ENCODE assay signal across 22 cellular contexts in the genomic region with DNA sequence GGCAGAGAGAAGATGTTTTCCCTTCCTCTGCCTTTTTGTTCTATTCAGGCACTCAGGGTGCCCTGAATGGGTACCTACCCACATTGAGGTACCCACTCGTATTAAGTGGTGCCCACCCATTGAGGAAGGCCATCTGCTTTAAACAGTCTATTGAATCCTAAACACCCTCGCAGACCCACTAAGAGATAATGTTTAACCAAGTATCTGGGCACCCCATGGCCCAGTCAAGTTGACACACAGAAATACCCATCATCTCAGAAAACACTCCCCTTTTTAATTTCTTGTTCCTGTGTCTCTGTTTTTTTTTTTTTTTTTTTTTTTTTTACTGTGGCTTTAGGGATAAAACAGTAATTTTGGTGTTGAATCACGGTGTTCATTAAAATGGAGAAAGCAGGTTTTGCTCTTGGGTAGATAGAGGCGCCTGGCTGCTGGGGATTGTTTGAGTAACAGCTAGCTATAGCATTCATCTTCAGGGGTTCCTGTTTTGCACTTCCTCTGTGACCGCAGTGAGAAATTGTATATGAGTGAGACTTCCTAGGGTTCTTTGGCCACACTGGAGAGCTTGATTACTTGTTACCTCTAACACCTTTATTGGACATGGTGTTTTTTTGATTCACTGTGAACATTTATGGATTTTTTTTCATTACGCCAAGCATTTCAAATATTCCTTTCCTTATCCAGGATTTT.
DNase-seq lines count a peak whose midpoint lies in the region; ATAC-seq, FAIRE-seq and TF ChIP-seq lines count a peak whose summit lies in the region.
"Had no signal": no experiment of that assay in that cellular context is flagged by ENCODE, and none has a peak within 500 bp of the region (broad histone marks: within the 10 kb centered on the region; RNA-seq: fewer than 3 reads in every experiment).

No MANE protein-coding gene starts in this region.

- CTCF ChIA-PET in SK-N-SH (lab: Yijun Ruan, JAX) = no interaction called here
- CTCF ChIA-PET in activated CD4-positive, alpha-beta T cell treated with anti-CD3 and anti-CD28 coated beads, Interleukin-2, amount 10 ng/mL, durations not matched to agents 7 days and 5 days (lab: Charles Lee) = no interaction called here

- H3K4me1 ChIP-seq in SK-N-SH (ENCODE audit: control insufficient read depth in 1 of 2, insufficient read depth in 2 of 2, low read depth in 1 of 2, low read length in 1 of 2) (no peaks in the 10 kb centered on the region; a peak in 1 of 4 replicates), astrocyte (ENCODE audit: insufficient read depth, low read length) (peaks cover 5% of the 10 kb centered on the region)

- no peak for DNase-seq in SK-N-SH
- DNase-seq in KG1 (lab: John Stamatoyannopoulos, UW) = peak; percentile 18
- no peak for DNase-seq in astrocyte (ENCODE audit: low read depth)
- DNase-seq in foreskin melanocyte = no peak
- DNase-seq in activated CD4-positive, alpha-beta T cell treated with anti-CD3 and anti-CD28 coated beads, Interleukin-2, amount 10 ng/mL, durations not matched to agents 7 days and 5 days = no peak
- DNase-seq in stimulated activated CD4-positive, alpha-beta T cell treated with anti-CD3 and anti-CD28 coated beads, Interleukin-2, amount 100 ng/mL, for 24 hours = no peak
- no peak for DNase-seq in left lobe of liver (ENCODE audit: low spot score)
- DNase-seq: activated naive CD4-positive, alpha-beta T cell treated with Interleukin-2 at 50 U/mL for 16 hours; activated T-cell treated with anti-CD3 and anti-CD28 coated beads, Interleukin-2, amount 50 U/mL, for 24 hours; anterior cingulate cortex; erythroblast; foreskin keratinocyte; hippocampal formation; Karpas-422; mammary epithelial cell; NCI-H1417 treated with DMSO at 0.1 percent for 48 hours; NCI-H2171; NCI-H748 treated with DMSO at 0.1 percent for 48 hours; nucleus accumbens had no signal

- H3K4me3 Mint-ChIP-seq in astrocyte (ENCODE audit: unreplicated experiment) = no peak overlapping the region
- H3K4me3 Mint-ChIP-seq in activated CD4-positive, alpha-beta T cell treated with anti-CD3 and anti-CD28 coated beads, Interleukin-2, amount 10 ng/mL, durations not matched to agents 7 days and 5 days = no peak overlapping the region
- H3K4me3 Mint-ChIP-seq: activated T-cell treated with anti-CD3 and anti-CD28 coated beads, Interleukin-2, amount 50 U/mL, for 24 hours had no signal

- H3K9me3 ChIP-seq in SK-N-SH (no peaks in the 10 kb centered on the region), astrocyte (ENCODE audit: insufficient read depth, low read depth, low read length) (no peaks in the 10 kb centered on the region)

- no peaks in the 10 kb centered on the region for H3K36me3 ChIP-seq in SK-N-SH (replicated peaks in 1 of 2; ENCODE audit: control insufficient read depth in 1 of 2, insufficient read depth in 2 of 2, low read length in 1 of 2)
- no peaks in the 10 kb centered on the region for H3K36me3 ChIP-seq in astrocyte (ENCODE audit: insufficient read depth, low read length)

- no peak for TF ChIP-seq RAD21 in SK-N-SH (IDR thresholded peaks at IDR 0.05; ENCODE audit: low read length)

- no peak overlapping the region for H3K9ac ChIP-seq in SK-N-SH
- no peak overlapping the region for H3K9ac ChIP-seq in astrocyte (ENCODE audit: low read length)

- H3K79me2 ChIP-seq in SK-N-SH (ENCODE audit: insufficient read depth) (no peaks in the 10 kb centered on the region; the same call in 1 of the 2 replicates), astrocyte (ENCODE audit: insufficient read depth, low read length) (peaks cover 3% of the 10 kb centered on the region)

- no peaks in the 10 kb centered on the region for H3K27me3 ChIP-seq in SK-N-SH (ENCODE audit: insufficient read depth)
- H3K27me3 ChIP-seq in astrocyte (ENCODE audit: insufficient read depth, low read length) = no peaks in the 10 kb centered on the region
- H3K27me3 ChIP-seq: foreskin keratinocyte had no signal

- H3K9me3 Mint-ChIP-seq in astrocyte (ENCODE audit: unreplicated experiment) = no peaks in the 10 kb centered on the region
- H3K9me3 Mint-ChIP-seq in activated CD4-positive, alpha-beta T cell treated with anti-CD3 and anti-CD28 coated beads, Interleukin-2, amount 10 ng/mL, durations not matched to agents 7 days and 5 days = no peaks in the 10 kb centered on the region
- H3K9me3 Mint-ChIP-seq: activated T-cell treated with anti-CD3 and anti-CD28 coated beads, Interleukin-2, amount 50 U/mL, for 24 hours had no signal

- TF ChIP-seq CTCF in SK-N-SH (IDR thresholded peaks at IDR 0.05) (no peak), astrocyte (IDR thresholded peaks at IDR 0.05; ENCODE audit: insufficient read depth, low read depth, low read length) (no peak)

- FAIRE-seq in astrocyte (lab: Jason Lieb, UNC) = peak; percentile 54
- FAIRE-seq: H1, islet of Langerhans had no signal

- H3K27ac ChIP-seq in SK-N-SH (ENCODE audit: low read depth in 2 of 2, low read length in 1 of 2) (peak overlapping the region in 1 of 2 experiments; percentile 71; a peak in 2 of 4 replicates), astrocyte (ENCODE audit: low read depth, low read length) (no peak overlapping the region)
- H3K27ac ChIP-seq: foreskin keratinocyte had no signal

- H3K36me3 Mint-ChIP-seq in astrocyte (ENCODE audit: low read depth, unreplicated experiment) = no peaks in the 10 kb centered on the region
- H3K36me3 Mint-ChIP-seq in activated CD4-positive, alpha-beta T cell treated with anti-CD3 and anti-CD28 coated beads, Interleukin-2, amount 10 ng/mL, durations not matched to agents 7 days and 5 days (ENCODE audit: low read depth) = no peaks in the 10 kb centered on the region

- peaks cover 14% of the 10 kb centered on the region for H3F3A ChIP-seq in SK-N-SH (replicated peaks; ENCODE audit: insufficient read depth)

- WGBS in SK-N-SH (ENCODE audit: low lambda C conversion rate) = 97% methylated on average over 6 of the region's 6 CpGs

- ATAC-seq in SK-N-SH treated with all-trans-retinoic acid at 6 μM for 48 hours (no peak), left lobe of liver (no peak)
- ATAC-seq: foreskin keratinocyte had no signal

- H3K4me1 Mint-ChIP-seq in astrocyte (ENCODE audit: low read depth, unreplicated experiment) = peaks cover 16% of the 10 kb centered on the region
- no peaks in the 10 kb centered on the region for H3K4me1 Mint-ChIP-seq in activated CD4-positive, alpha-beta T cell treated with anti-CD3 and anti-CD28 coated beads, Interleukin-2, amount 10 ng/mL, durations not matched to agents 7 days and 5 days

- no peaks in the 10 kb centered on the region for H3K9me2 ChIP-seq in SK-N-SH

- no peak overlapping the region for H3K4me3 ChIP-seq in SK-N-SH (ENCODE audit: low read depth in 2 of 2, low read length in 1 of 2)
- H3K4me3 ChIP-seq in astrocyte (ENCODE audit: insufficient read depth, low read depth, low read length) = no peak overlapping the region

- TF ChIP-seq EP300 in SK-N-SH (IDR thresholded peaks at IDR 0.05; ENCODE audit: borderline replicate concordance in 1 of 2, low read depth in 1 of 2, low read length in 1 of 2) = no peak

- H2AFZ ChIP-seq in SK-N-SH (ENCODE audit: low read depth) (no peak overlapping the region), astrocyte (ENCODE audit: low read depth, low read length) (no peak overlapping the region)

- H3K27ac Mint-ChIP-seq in astrocyte (ENCODE audit: unreplicated experiment) = no peak overlapping the region
- no peak overlapping the region for H3K27ac Mint-ChIP-seq in activated CD4-positive, alpha-beta T cell treated with anti-CD3 and anti-CD28 coated beads, Interleukin-2, amount 10 ng/mL, durations not matched to agents 7 days and 5 days
- H3K27ac Mint-ChIP-seq: activated T-cell treated with anti-CD3 and anti-CD28 coated beads, Interleukin-2, amount 50 U/mL, for 24 hours had no signal

- H4K20me1 ChIP-seq in SK-N-SH (ENCODE audit: insufficient read depth) (no peaks in the 10 kb centered on the region), astrocyte (ENCODE audit: insufficient read depth, low read length) (peaks cover 10% of the 10 kb centered on the region)

- POLR2A ChIA-PET in SK-N-SH (lab: Yijun Ruan, JAX) = no interaction called here
- POLR2A ChIA-PET in activated CD4-positive, alpha-beta T cell treated with anti-CD3 and anti-CD28 coated beads, Interleukin-2, amount 10 ng/mL, durations not matched to agents 7 days and 5 days (lab: Charles Lee) = no interaction called here

- H3K27me3 Mint-ChIP-seq in astrocyte (ENCODE audit: low read depth, unreplicated experiment) = no peaks in the 10 kb centered on the region
- no peaks in the 10 kb centered on the region for H3K27me3 Mint-ChIP-seq in activated CD4-positive, alpha-beta T cell treated with anti-CD3 and anti-CD28 coated beads, Interleukin-2, amount 10 ng/mL, durations not matched to agents 7 days and 5 days
- H3K27me3 Mint-ChIP-seq: activated T-cell treated with anti-CD3 and anti-CD28 coated beads, Interleukin-2, amount 50 U/mL, for 24 hours had no signal

- H3K4me2 ChIP-seq in SK-N-SH (0 out of 2 replicates have a peak overlapping the region, but pooled peaks have one; percentile 28), astrocyte (ENCODE audit: low read length) (no peak overlapping the region)

TF ChIP-seq in SK-N-SH, 30 proteins besides CTCF, POLR2A, EP300 and RAD21 (continues in another document):
- TF ChIP-seq YY1 (IDR thresholded peaks at IDR 0.05; ENCODE audit: low read depth) = no peak
- TF ChIP-seq, protein P1, sequence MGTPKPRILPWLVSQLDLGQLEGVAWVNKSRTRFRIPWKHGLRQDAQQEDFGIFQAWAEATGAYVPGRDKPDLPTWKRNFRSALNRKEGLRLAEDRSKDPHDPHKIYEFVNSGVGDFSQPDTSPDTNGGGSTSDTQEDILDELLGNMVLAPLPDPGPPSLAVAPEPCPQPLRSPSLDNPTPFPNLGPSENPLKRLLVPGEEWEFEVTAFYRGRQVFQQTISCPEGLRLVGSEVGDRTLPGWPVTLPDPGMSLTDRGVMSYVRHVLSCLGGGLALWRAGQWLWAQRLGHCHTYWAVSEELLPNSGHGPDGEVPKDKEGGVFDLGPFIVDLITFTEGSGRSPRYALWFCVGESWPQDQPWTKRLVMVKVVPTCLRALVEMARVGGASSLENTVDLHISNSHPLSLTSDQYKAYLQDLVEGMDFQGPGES (IDR thresholded peaks at IDR 0.05; ENCODE audit: low read depth, low read length) = no peak
- TF ChIP-seq SIN3A (IDR thresholded peaks at IDR 0.05; ENCODE audit: borderline replicate concordance, low read depth, low read length) = no peak
- TF ChIP-seq ELF1 (IDR thresholded peaks at IDR 0.05) = no peak

TF ChIP-seq in SK-N-SH treated with all-trans-retinoic acid at 6 μM for 48 hours, 23 proteins besides CTCF, POLR2A, EP300 and RAD21 (continues in another document):
- TF ChIP-seq OSR1 (CRISPR knock-in tag; IDR thresholded peaks at IDR 0.05) (no peak), ZFP3 (CRISPR knock-in tag; IDR thresholded peaks at IDR 0.05) (no peak), PPARA (CRISPR knock-in tag; IDR thresholded peaks at IDR 0.05; ENCODE audit: borderline replicate concordance) (no peak), ZFP30 (CRISPR knock-in tag; IDR thresholded peaks at IDR 0.05) (no peak)
